In the genomic region with DNA sequence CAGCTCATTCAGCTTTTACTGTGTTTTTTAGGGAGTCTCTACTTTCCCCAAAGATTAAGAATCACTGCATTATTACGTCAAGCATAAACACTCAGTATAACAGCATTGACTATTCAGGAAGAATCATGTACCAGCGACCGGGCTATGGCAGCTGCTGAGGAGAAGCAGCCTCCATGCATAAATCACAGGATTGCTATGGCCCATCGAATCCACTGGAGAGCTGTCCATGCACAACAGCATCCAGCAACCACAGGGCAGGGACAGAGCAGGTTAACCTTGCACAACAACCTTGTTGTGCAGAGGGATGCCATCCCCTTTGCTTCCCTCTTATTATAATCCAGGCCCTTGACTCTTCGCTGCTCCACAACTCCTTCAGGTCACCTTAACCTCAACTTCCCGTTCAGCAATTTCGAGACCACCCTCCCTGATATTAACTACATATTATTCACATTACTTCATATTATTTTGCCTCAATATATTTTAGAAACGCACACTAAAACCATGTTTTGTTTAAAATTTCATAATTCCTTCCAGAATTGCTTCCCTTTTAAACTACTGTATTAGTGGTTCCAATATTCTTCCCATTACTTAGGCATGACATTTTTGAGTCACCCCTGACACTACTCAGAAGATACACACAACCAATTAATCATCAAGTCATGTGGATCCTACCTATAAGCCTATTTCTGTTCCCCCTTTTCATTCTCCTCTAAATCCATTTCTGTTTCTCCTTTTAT, we compare ENCODE assay signal across 8 cellular contexts. TPM values are rescaled to one million over a fixed set of nuclear protein-coding genes. Genes with fewer than 3 reads are reported as not detected.
DNase-seq lines count a peak whose midpoint lies in the region; ATAC-seq and TF ChIP-seq lines count a peak whose summit lies in the region.

No MANE protein-coding gene starts in this region.

- peak overlapping the region; percentile 70 for H3K4me3 ChIP-seq in cardiac muscle cell
- peak overlapping the region; percentile 90 for H3K4me3 ChIP-seq in iPS-11a (ENCODE audit: low read depth, low read length)
- H3K4me3 ChIP-seq in subcutaneous abdominal adipose tissue (ENCODE audit: low read depth in 1 of 5, low read length in 5 of 5): peak overlapping the region; percentile 74 to 91 (median 85)

- no peaks in the 10 kb centered on the region for H3K9me3 ChIP-seq in cardiac muscle cell (ENCODE audit: low read depth)
- H3K9me3 ChIP-seq in subcutaneous abdominal adipose tissue (ENCODE audit: control insufficient read depth in 5 of 5, low read length in 5 of 5): no peaks in the 10 kb centered on the region

- H3K9ac ChIP-seq in subcutaneous abdominal adipose tissue (ENCODE audit: low read length in 5 of 5): peak overlapping the region; percentile 12 to 91 (median 85)

- H3K36me3 ChIP-seq in cardiac muscle cell: peaks cover 4% of the 10 kb centered on the region
- H3K36me3 ChIP-seq in subcutaneous abdominal adipose tissue (ENCODE audit: control insufficient read depth in 5 of 5, insufficient read depth in 5 of 5, low read length in 5 of 5): peaks cover 2 to 22% (median 16%) of the 10 kb centered on the region in 5 donors

- intact Hi-C loops in left cardiac atrium (cut with DNase I): no loop called here

- H3K4me1 ChIP-seq in cardiac muscle cell (ENCODE audit: low read depth) (peaks cover 31% of the 10 kb centered on the region), subcutaneous abdominal adipose tissue (ENCODE audit: control insufficient read depth in 5 of 5, insufficient read depth in 5 of 5, low read length in 5 of 5) (peaks cover 2 to 29% (median 23%) of the 10 kb centered on the region in 5 donors)

- H3K27me3 ChIP-seq in cardiac muscle cell (no peaks in the 10 kb centered on the region), subcutaneous abdominal adipose tissue (ENCODE audit: control insufficient read depth in 5 of 5, insufficient read depth in 4 of 5, low read length in 5 of 5) (no peaks in the 10 kb centered on the region)

- peaks cover 16% of the 10 kb centered on the region for H3K4me1 Mint-ChIP-seq in WTC11

- POLR2A ChIA-PET in WTC11 (lab: Charles Lee): interaction anchor here (0.7 to 0.9 kb wide), 2 partner anchors 14 to 495 kb away, joined by 3 to 5 read pairs; no protein-coding TSS in a partner anchor

- peaks cover 47% of the 10 kb centered on the region for H3K36me3 Mint-ChIP-seq in WTC11

- ATAC-seq in left cardiac atrium: no peak
- no peak for ATAC-seq in WTC11
- no peak for ATAC-seq in HG02763 (IDR thresholded peaks at IDR 0.05; ENCODE audit: unreplicated experiment)

- no peak overlapping the region for H3K27ac ChIP-seq in cardiac muscle cell
- peak overlapping the region; percentile 54 for H3K27ac ChIP-seq in subcutaneous abdominal adipose tissue (ENCODE audit: low read depth, low read length)

- peak overlapping the region; percentile 69 for H3K27ac Mint-ChIP-seq in WTC11

- TF ChIP-seq CTCF in cardiac muscle cell (IDR thresholded peaks at IDR 0.05; ENCODE audit: low read depth, low read length): no peak
- no peak for TF ChIP-seq CTCF in WTC11 (IDR thresholded peaks at IDR 0.05)

- H3K4me3 Mint-ChIP-seq in WTC11: peak overlapping the region; percentile 98

- DNase-seq in cardiac muscle cell (ENCODE audit: low read depth in 1 of 2, low spot score in 1 of 2): no peak
- DNase-seq in left cardiac atrium: no peak
- DNase-seq in WTC11 (ENCODE audit: low spot score): no peak
- no peak for DNase-seq in NCI-H526 treated with DMSO at 0.1 percent for 48 hours (lab: John Stamatoyannopoulos, UW)
- DNase-seq in ureter (ENCODE audit: low spot score): no peak

- no peaks in the 10 kb centered on the region for H3K9me3 Mint-ChIP-seq in WTC11

- H3K27me3 Mint-ChIP-seq in WTC11 (ENCODE audit: low read depth): no peaks in the 10 kb centered on the region

- CTCF ChIA-PET in WTC11 (lab: Charles Lee): interaction anchor here (1.3 kb wide), 1 partner anchor 152 kb away, joined by 7 read pairs; no protein-coding TSS in a partner anchor

TF ChIP-seq in WTC11, 78 proteins besides CTCF, POLR2A, EP300 and RAD21:
- TF ChIP-seq GRHL2 (CRISPR knock-in tag; IDR thresholded peaks at IDR 0.05; ENCODE audit: insufficient replicate concordance, severe bottlenecking): no peak
- TF ChIP-seq NFE2L1 (CRISPR knock-in tag; IDR thresholded peaks at IDR 0.05): no peak
- no peak for TF ChIP-seq ZBTB21 (CRISPR knock-in tag; IDR thresholded peaks at IDR 0.05; ENCODE audit: borderline replicate concordance)
- TF ChIP-seq RORB (CRISPR knock-in tag; IDR thresholded peaks at IDR 0.05): peak; percentile 4; the same call in 1 of the 2 replicates
- no peak for TF ChIP-seq AFF4 (CRISPR knock-in tag; IDR thresholded peaks at IDR 0.05; ENCODE audit: borderline replicate concordance)

RNA-seq across cellular contexts. Expression of gene IARS1, which starts 1.0 kb away (rescaled TPM):
- 96.3 and 97.0 TPM in 2 replicates for total RNA-seq in cardiac muscle cell
- polyA plus RNA-seq in cardiac muscle cell: 87.1 and 96.8 TPM in 2 replicates
- total RNA-seq in left cardiac atrium: 10 to 100 TPM; 50.4 to 73.3 TPM
- 198 to 220 TPM (median 199 TPM) in 3 replicates for total RNA-seq in WTC11 (2021)
- total RNA-seq in ureter: 269 TPM

RNA-seq across cellular contexts. Expression of gene NOL8, which starts 32.6 kb away (rescaled TPM):
- 8.7 and 15.1 TPM in 2 replicates for total RNA-seq in cardiac muscle cell
- polyA plus RNA-seq in cardiac muscle cell: 21.6 and 26.2 TPM in 2 replicates
- total RNA-seq in left cardiac atrium: 10 to 100 TPM; 13.3 to 17.6 TPM
- 26.6 to 32.3 TPM (median 32.2 TPM) in 3 replicates for total RNA-seq in WTC11 (2021)
- total RNA-seq in ureter: 60.2 TPM

RNA-seq across cellular contexts. Expression of gene CENPP, which starts 33.2 kb away (rescaled TPM):
- 1.6 TPM in 2 replicates for total RNA-seq in cardiac muscle cell
- 5.0 and 9.8 TPM in 2 replicates for polyA plus RNA-seq in cardiac muscle cell
- 1 to 10 TPM; 1.9 to 3.2 TPM for total RNA-seq in left cardiac atrium
- total RNA-seq in WTC11 (2021): 12.2 to 15.0 TPM (median 14.3 TPM) in 3 replicates
- total RNA-seq in ureter: 10.6 TPM
